8 cellular contexts compared by ENCODE assay signal in the genomic region with DNA sequence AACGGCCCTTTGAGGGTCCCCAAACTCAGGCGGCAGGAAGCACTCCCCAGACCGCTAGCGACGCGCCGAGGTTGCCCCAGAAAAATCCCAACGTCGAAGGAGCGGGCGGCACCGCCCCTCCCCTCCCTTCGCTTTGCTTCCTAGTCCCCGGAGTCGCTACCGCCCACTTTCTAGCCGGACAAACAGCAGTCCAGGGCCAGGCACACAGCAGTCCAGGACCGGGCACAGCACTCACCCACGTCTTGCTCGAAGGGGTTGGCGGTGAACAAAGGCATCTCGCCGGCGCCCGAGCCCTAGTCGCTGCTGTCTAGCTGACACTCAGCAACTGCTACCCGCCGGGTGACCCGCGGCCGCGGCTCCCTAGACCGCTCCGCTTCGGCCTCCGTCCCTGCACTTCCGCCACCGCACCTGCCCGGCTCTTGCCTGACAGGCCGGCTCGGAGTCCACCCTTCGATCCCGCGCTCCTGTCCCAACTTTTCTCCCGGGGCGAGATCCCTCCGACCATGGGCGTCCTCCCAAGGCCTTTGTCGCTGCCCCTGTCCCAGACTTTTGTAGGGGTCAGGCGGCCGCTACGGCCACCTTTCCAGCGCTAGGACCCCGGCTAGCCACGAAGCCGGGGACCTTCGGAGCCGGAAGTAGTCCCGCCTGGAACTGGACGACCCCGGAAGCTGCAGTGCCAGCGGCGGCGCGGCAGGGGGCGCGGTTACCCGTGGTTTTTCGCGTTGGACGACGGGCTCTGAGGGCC. TPM values are rescaled to one million over a fixed set of nuclear protein-coding genes. Genes with fewer than 3 reads are reported as not detected.
A peak's percentile ranks its signal among the peaks of the same experiment; 100 is the strongest.
DNase-seq lines count a peak whose midpoint lies in the region; TF ChIP-seq lines count a peak whose summit lies in the region.

TSS of gene STAM2 (minus strand) at position 396 of the 745 bp plus-strand sequence. CDS start at position 275, 121 bp downstream.

- peak within 1 kb of the TSS; percentile 96 for H3K4me3 ChIP-seq in MM.1S (ENCODE audit: low read length)
- peak within 1 kb of the TSS; percentile 86 for H3K4me3 ChIP-seq in SJCRH30
- peak within 1 kb of the TSS; percentile 94 to 99 for H3K4me3 ChIP-seq in foreskin fibroblast (ENCODE audit: low read depth in 1 of 2, low read length in 2 of 2)
- H3K4me3 ChIP-seq in neural progenitor cell, result peak within 1 kb of the TSS; percentile 75

- peaks cover 2% of the 10 kb centered on the region for H3K36me3 Mint-ChIP-seq in neural progenitor cell

- H2AFZ ChIP-seq in MM.1S (ENCODE audit: low read length), result peak within 1 kb of the TSS; percentile 93
- peak within 1 kb of the TSS; percentile 91 for H2AFZ ChIP-seq in neural progenitor cell (replicated peaks)

- TF ChIP-seq CTCF in MM.1S (IDR thresholded peaks at IDR 0.05; ENCODE audit: low read length), result peak; percentile 89
- peak; percentile 92 for TF ChIP-seq CTCF in foreskin fibroblast (IDR thresholded peaks at IDR 0.05; ENCODE audit: low read depth, low read length)
- peak; percentile 90 for TF ChIP-seq CTCF in neural progenitor cell (IDR thresholded peaks at IDR 0.05)

- H3K9me3 Mint-ChIP-seq in neural progenitor cell, result no peaks in the 10 kb centered on the region

- H3K4me2 ChIP-seq in MM.1S (ENCODE audit: low read depth, low read length) (peak within 1 kb of the TSS; percentile 78), neural progenitor cell (peak within 1 kb of the TSS; percentile 86)

- no peaks in the 10 kb centered on the region for H3K36me3 ChIP-seq in MM.1S (replicated peaks; ENCODE audit: insufficient read depth, low read length)
- H3K36me3 ChIP-seq in SJCRH30, result no peaks in the 10 kb centered on the region
- no peaks in the 10 kb centered on the region for H3K36me3 ChIP-seq in neural progenitor cell

- DNase-seq in GM04503 (ENCODE audit: low read depth), result peak; percentile 68
- DNase-seq in HCEC 1CT, result peak; percentile 87
- peak; percentile 92 for DNase-seq in MM.1S
- peak; percentile 87 to 94 for DNase-seq in SJCRH30
- DNase-seq in activated gamma-delta T cell treated with anti-CD3 and anti-CD28 coated beads, Interleukin-2, amount 50 U/mL, for 16 hours (ENCODE audit: low read depth), result peak; percentile 90
- peak; percentile 87 to 96 for DNase-seq in foreskin fibroblast
- peak; percentile 93 for DNase-seq in neural progenitor cell (ENCODE audit: low spot score)
- DNase-seq in stromal cell of bone marrow (ENCODE audit: low read depth), result peak; percentile 83

- H3K9ac ChIP-seq in MM.1S (ENCODE audit: low read length), result peak within 1 kb of the TSS; percentile 98
- H3K9ac ChIP-seq in neural progenitor cell, result peak within 1 kb of the TSS; percentile 89

- peak within 1 kb of the TSS; percentile 97 for H3K4me3 Mint-ChIP-seq in neural progenitor cell

- H3K4me1 ChIP-seq in MM.1S (ENCODE audit: low read length) (0 out of 2 replicates have a peak, but pooled peaks cover 4% of the 10 kb centered on the region), SJCRH30 (no peaks in the 10 kb centered on the region), neural progenitor cell (peaks cover 9% of the 10 kb centered on the region)

- H4K20me1 ChIP-seq in MM.1S (ENCODE audit: insufficient read depth, low read length), result no peaks in the 10 kb centered on the region
- no peaks in the 10 kb centered on the region for H4K20me1 ChIP-seq in neural progenitor cell (ENCODE audit: low read depth)

- H3F3A ChIP-seq in MM.1S (ENCODE audit: insufficient read depth, low read length) (peaks cover 9% of the 10 kb centered on the region), neural progenitor cell (ENCODE audit: low read depth) (peaks cover 13% of the 10 kb centered on the region)

- peaks cover 7% of the 10 kb centered on the region for H3K4me1 Mint-ChIP-seq in neural progenitor cell

- H3K79me2 ChIP-seq in MM.1S (ENCODE audit: low read length), result peaks cover 41% of the 10 kb centered on the region
- peaks cover 27% of the 10 kb centered on the region for H3K79me2 ChIP-seq in neural progenitor cell (ENCODE audit: low read depth)

- H3K27me3 Mint-ChIP-seq in neural progenitor cell (ENCODE audit: insufficient read depth, low read depth), result no peaks in the 10 kb centered on the region

- no peaks in the 10 kb centered on the region for H3K9me2 ChIP-seq in MM.1S (replicated peaks; ENCODE audit: insufficient read depth, low read length)

- H3K27ac ChIP-seq in MM.1S (ENCODE audit: low read length) (peak within 1 kb of the TSS; percentile 95), SJCRH30 (peak within 1 kb of the TSS; percentile 95), neural progenitor cell (peak within 1 kb of the TSS; percentile 96)

- H3K27me3 ChIP-seq in MM.1S (replicated peaks; ENCODE audit: insufficient read depth, low read length) (no peaks in the 10 kb centered on the region), SJCRH30 (no peaks in the 10 kb centered on the region), neural progenitor cell (no peaks in the 10 kb centered on the region)

- peak within 1 kb of the TSS; percentile 100 for H3K27ac Mint-ChIP-seq in neural progenitor cell

- H3K9me3 ChIP-seq in MM.1S (replicated peaks; ENCODE audit: insufficient read depth, low read length), result no peaks in the 10 kb centered on the region
- H3K9me3 ChIP-seq in SJCRH30 (replicated peaks), result no peaks in the 10 kb centered on the region
- H3K9me3 ChIP-seq in neural progenitor cell (ENCODE audit: low read depth), result no peaks in the 10 kb centered on the region

RNA-seq across cellular contexts. Expression of gene STAM2, which starts in this region (rescaled TPM):
- 12.5 and 15.9 TPM in 2 replicates for total RNA-seq in SJCRH30 (2014; rRNA removed; shearing (Covaris generic))
- total RNA-seq in neural progenitor cell (ENCODE audit: low replicate concordance), result 11.4 and 16.8 TPM in 2 replicates

Comparison
In these comparisons a context has a peak if more than half of its experiments do, and no peak if none do; other contexts are left out.
1. Peak in every context shown above with its lines: DNase-seq, H3K4me3 ChIP-seq and H3K27ac ChIP-seq.